ENCODE assay signal across 8 cellular contexts in the genomic region with DNA sequence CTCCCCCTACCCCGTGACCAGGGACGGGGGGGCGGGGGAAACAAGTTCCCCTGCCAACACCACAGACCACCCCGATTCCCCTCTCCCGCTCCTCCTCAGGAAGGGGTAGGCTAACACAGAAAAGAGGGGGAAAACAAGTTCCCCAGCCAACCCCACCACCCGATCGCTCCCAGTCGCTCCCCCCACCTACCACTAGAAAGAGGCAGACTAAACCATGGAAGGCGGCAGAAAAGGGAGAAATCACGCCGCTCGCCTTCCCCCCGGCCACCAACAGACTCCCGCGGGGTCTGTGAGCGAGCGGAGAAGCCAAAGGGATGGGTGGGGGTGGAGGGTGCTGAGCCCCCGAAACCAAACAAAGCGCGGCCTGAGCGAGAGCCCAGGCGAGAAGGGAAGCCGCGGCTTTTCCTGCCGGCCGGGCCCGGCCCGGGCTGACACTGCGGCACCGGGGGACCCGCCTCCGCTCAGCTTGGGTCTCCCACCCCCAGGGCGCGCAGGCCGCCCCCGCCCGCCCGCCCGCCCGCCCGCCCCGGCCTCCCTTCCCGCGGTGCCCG. TPM values are rescaled to one million over a fixed set of nuclear protein-coding genes. Genes with fewer than 3 reads are reported as not detected.
DNase-seq lines count a peak whose midpoint lies in the region; ATAC-seq, FAIRE-seq and TF ChIP-seq lines count a peak whose summit lies in the region.

No MANE protein-coding gene starts in this region.

- peaks cover 58% of the 10 kb centered on the region for H3K79me2 ChIP-seq in GM12878 (ENCODE audit: control insufficient read depth, insufficient read depth, low read length)

- RAD21 ChIA-PET in GM12878 (lab: Charles Lee; ENCODE audit: unreplicated experiment), result no interaction called here

- H2AFZ ChIP-seq in GM12878 (ENCODE audit: control insufficient read depth, low read depth, low read length), result peak overlapping the region; percentile 19

- peak overlapping the region; percentile 95 for H3K9ac ChIP-seq in GM12878 (ENCODE audit: control insufficient read depth, insufficient read depth, low read length)

- H3K27me3 ChIP-seq in GM12878 (replicated peaks in 1 of 2; ENCODE audit: control insufficient read depth in 2 of 2, insufficient read depth in 2 of 2, low read length in 1 of 2), result no peaks in the 10 kb centered on the region
- H3K27me3 ChIP-seq in small intestine (ENCODE audit: control insufficient read depth in 2 of 2, insufficient read depth in 2 of 2, low read length in 2 of 2), result no peaks in the 10 kb centered on the region

- in situ Hi-C loops in GM12878 (cut with MboI), result loop anchor here (10.0 kb wide), 1 partner anchor 430 kb away; no protein-coding TSS in a partner anchor

- peaks cover 3% of the 10 kb centered on the region; the same call in 1 of the 2 replicates for H4K20me1 ChIP-seq in GM12878 (ENCODE audit: control insufficient read depth, insufficient read depth)

- ATAC-seq in GM21723 (IDR thresholded peaks at IDR 0.05; ENCODE audit: unreplicated experiment) (peak; percentile 12), GM12878 (peak; percentile 2), HG03108 (IDR thresholded peaks at IDR 0.05; ENCODE audit: unreplicated experiment) (no peak)

- intact Hi-C loops in GM12878 (cut with micrococcal nuclease; ENCODE audit: unreplicated experiment), result loop anchor here (5.0 kb wide), 1 partner anchor 512 kb away; no protein-coding TSS in a partner anchor

- no peak for TF ChIP-seq EP300 in GM12878 (IDR thresholded peaks at IDR 0.05; ENCODE audit: borderline replicate concordance in 1 of 2, control insufficient read depth in 1 of 2, low read depth in 2 of 2, low read length in 2 of 2)

- CTCF ChIA-PET in RWPE1 (lab: Yijun Ruan, JAX), result no interaction called here
- CTCF ChIA-PET in GM12878 (lab: Yijun Ruan, JAX), result no interaction called here

- TF ChIP-seq RAD21 in GM12878 (IDR thresholded peaks at IDR 0.05; ENCODE audit: insufficient read depth, low read depth, low read length), result no peak

- WGBS in GM12878 (ENCODE audit: insufficient coverage, insufficient replicate concordance, low lambda C conversion rate, missing lambda C conversion rate), result 2% methylated on average over 18 of the region's 45 CpGs
- 0 to 1% (median 0%) methylated on average over 20 to 45 of the region's 45 CpGs for WGBS in small intestine, 3 donors

- TF ChIP-seq POLR2A in GM12878 (IDR thresholded peaks at IDR 0.05; ENCODE audit: low read depth, low read length), result no peak

- H3K4me3 ChIP-seq in GM12878 (peak overlapping the region; percentile 88), small intestine (ENCODE audit: low read depth in 1 of 2, low read length in 2 of 2) (peak overlapping the region; percentile 80 to 100)

- H3K27ac ChIP-seq in RWPE1, result peak overlapping the region; percentile 99
- peak overlapping the region; percentile 95 for H3K27ac ChIP-seq in GM12878 (ENCODE audit: control insufficient read depth, insufficient read depth)
- peak overlapping the region; percentile 87 to 99 for H3K27ac ChIP-seq in small intestine (ENCODE audit: low read depth in 1 of 2, low read length in 1 of 2)

- no peak for FAIRE-seq in GM12878 (lab: Jason Lieb, UNC)
- FAIRE-seq in small intestine (lab: Jason Lieb, UNC), result no peak

- SMC1A ChIA-PET in GM12878 (lab: Charles Lee; ENCODE audit: uncharacterized antibody, unreplicated experiment), result no interaction called here

- H3K36me3 ChIP-seq in GM12878 (ENCODE audit: control insufficient read depth in 2 of 2, insufficient read depth in 2 of 2, low read length in 1 of 2), result no peaks in the 10 kb centered on the region; a peak in 1 of 4 replicates
- H3K36me3 ChIP-seq in small intestine (ENCODE audit: control insufficient read depth in 2 of 2, insufficient read depth in 2 of 2, low read length in 2 of 2), result no peaks in the 10 kb centered on the region

- POLR2A ChIA-PET in RWPE1 (lab: Yijun Ruan, JAX; ENCODE audit: low non-redundant PET) (no interaction called here), GM12878 (lab: Charles Lee) (no interaction called here)

- H3K9me3 ChIP-seq in GM12878 (replicated peaks; ENCODE audit: control insufficient read depth, insufficient read depth, low read length) (no peaks in the 10 kb centered on the region), small intestine (ENCODE audit: control insufficient read depth, low read depth) (no peaks in the 10 kb centered on the region)

- no TSS peak for BruUV-seq in GM12878 (replicated peaks; lab: Mats Ljungman, UMichigan)

- no peak for TF ChIP-seq CTCF in RWPE1 (conservative IDR thresholded peaks at IDR 0.05; ENCODE audit: low read depth)
- no peak for TF ChIP-seq CTCF in GM12878 (IDR thresholded peaks at IDR 0.05 in 2 of 3, conservative IDR thresholded peaks at IDR 0.05 in 1 of 3; ENCODE audit: control insufficient read depth in 2 of 3, extremely low read depth in 1 of 3, insufficient read depth in 1 of 3, low read depth in 3 of 3, low read length in 3 of 3)

- peak; percentile 43 for DNase-seq in D341Med (ENCODE audit: low spot score)
- peak; percentile 8 for DNase-seq in RWPE1 (ENCODE audit: low spot score)
- DNase-seq in GM12878 (ENCODE audit: low read depth, low spot score), result no peak
- DNase-seq in iPS-NIHi11 (ENCODE audit: low spot score), result peak; percentile 36
- DNase-seq in small intestine, result peak; percentile 14
- DNase-seq in cerebellar nuclear complex (lab: John Stamatoyannopoulos, UW), result no peak

- H3K4me1 ChIP-seq in GM12878 (ENCODE audit: control insufficient read depth, insufficient read depth, low read length) (peaks cover 4% of the 10 kb centered on the region), small intestine (ENCODE audit: control insufficient read depth in 2 of 2, insufficient read depth in 1 of 2, low read depth in 1 of 2, low read length in 1 of 2) (no peaks in the 10 kb centered on the region)

- no peak overlapping the region for H3K4me2 ChIP-seq in GM12878 (ENCODE audit: control insufficient read depth, insufficient read depth)

TF ChIP-seq in GM12878, 131 proteins besides CTCF, POLR2A, EP300 and RAD21 (continues in another document):
- TF ChIP-seq EGR1 (IDR thresholded peaks at IDR 0.05; ENCODE audit: borderline replicate concordance in 1 of 2, low read depth in 2 of 2, low read length in 2 of 2), result peak in 1 of 2 experiments; percentile 69; a peak in 2 of 3 replicates
- TF ChIP-seq TARDBP (IDR thresholded peaks at IDR 0.05; ENCODE audit: borderline replicate concordance), result no peak
- TF ChIP-seq, protein P1, sequence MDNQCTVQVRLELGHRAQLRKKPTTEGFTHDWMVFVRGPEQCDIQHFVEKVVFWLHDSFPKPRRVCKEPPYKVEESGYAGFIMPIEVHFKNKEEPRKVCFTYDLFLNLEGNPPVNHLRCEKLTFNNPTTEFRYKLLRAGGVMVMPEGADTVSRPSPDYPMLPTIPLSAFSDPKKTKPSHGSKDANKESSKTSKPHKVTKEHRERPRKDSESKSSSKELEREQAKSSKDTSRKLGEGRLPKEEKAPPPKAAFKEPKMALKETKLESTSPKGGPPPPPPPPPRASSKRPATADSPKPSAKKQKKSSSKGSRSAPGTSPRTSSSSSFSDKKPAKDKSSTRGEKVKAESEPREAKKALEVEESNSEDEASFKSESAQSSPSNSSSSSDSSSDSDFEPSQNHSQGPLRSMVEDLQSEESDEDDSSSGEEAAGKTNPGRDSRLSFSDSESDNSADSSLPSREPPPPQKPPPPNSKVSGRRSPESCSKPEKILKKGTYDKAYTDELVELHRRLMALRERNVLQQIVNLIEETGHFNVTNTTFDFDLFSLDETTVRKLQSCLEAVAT (IDR thresholded peaks at IDR 0.05), result peak; percentile 61; the same call in 1 of the 2 replicates
- 0 out of 2 replicates have a peak, but pooled peaks have one; percentile 24 for TF ChIP-seq IKZF1 (conservative IDR thresholded peaks at IDR 0.05)
- no peak for TF ChIP-seq STAT3 (IDR thresholded peaks at IDR 0.05; ENCODE audit: low read depth, low read length)
- 0 out of 2 replicates have a peak, but pooled peaks have one; percentile 15 for TF ChIP-seq ATF3 (IDR thresholded peaks at IDR 0.05; ENCODE audit: borderline replicate concordance, extremely low read depth, low read depth, low read length)
- TF ChIP-seq IRF5 (IDR thresholded peaks at IDR 0.05; ENCODE audit: borderline replicate concordance), result no peak
- no peak for TF ChIP-seq CHD2 (IDR thresholded peaks at IDR 0.05; ENCODE audit: borderline replicate concordance, low read depth, low read length)

RNA-seq across cellular contexts. Expression of gene FBXO11, which starts 1.3 kb away (rescaled TPM):
- 119 and 126 TPM in 2 replicates for total RNA-seq in GM12878 (2013; cell fraction: nucleolus; rRNA removed)
- total RNA-seq in GM12878 (2014; rRNA removed) (20.5 and 27.1 TPM in 2 replicates), GM12878 (2014; rRNA removed; fragmentation: Illumina TruSeq; extraction: Trizol) (25.4 and 29.4 TPM in 2 replicates), GM12878 (2021) (30.6 and 31.6 TPM in 2 replicates)
- polyA plus RNA-seq in GM12878 (2011; ENCODE audit: low read depth), result 8.5 TPM
- polyA plus RNA-seq in GM12878 (2011; rRNA removed) (38.9 and 51.8 TPM in 2 replicates), GM12878 (2014; fragmentation: Illumina TruSeq; extraction: Trizol) (30.9 and 33.2 TPM in 2 replicates), GM12878 (2014; fragmentation: Nextera tagmentation; extraction: Ambion mirVana) (1 to 10 TPM; 7.1 to 8.8 TPM), GM12878 (2014; rRNA removed) (20.3 and 24.5 TPM in 2 replicates), GM12878 (2016; fragmentation: Nextera tagmentation; extraction: Ambion mirVana) (1 to 10 TPM; 5.9 to 9.1 TPM), small intestine (10 to 100 TPM; 19.2 to 25.0 (median 20.7) TPM)
- 21.9 and 28.0 TPM in 2 replicates for polyA plus RNA-seq in GM12878 (2011; cell fraction: cytosol; rRNA removed)
- 79.0 and 79.4 TPM in 2 replicates for polyA plus RNA-seq in GM12878 (2011; cell fraction: nucleus; rRNA removed)
- polyA plus RNA-seq in GM12878 (2012), result 24.7 and 28.8 TPM in 2 replicates
- polyA minus RNA-seq in GM12878 (2011; rRNA and poly(A)+ RNA removed), result 36.1 and 66.3 TPM in 2 replicates
- polyA minus RNA-seq in GM12878 (2011; cell fraction: cytosol; rRNA and poly(A)+ RNA removed), result 15.9 and 21.2 TPM in 2 replicates
- 25.4 and 41.0 TPM in 2 replicates for polyA minus RNA-seq in GM12878 (2011; cell fraction: nucleus; rRNA and poly(A)+ RNA removed)

Comparison
In these comparisons a context has a peak if more than half of its experiments do, and no peak if none do; other contexts are left out.
1. DNase-seq: peak in D341Med (single experiment), RWPE1 (single experiment), iPS-NIHi11 (single experiment) and small intestine (single experiment); none in GM12878 (single experiment) and cerebellar nuclear complex (0 of 2).
2. Peak in every context shown above with its lines, with median percentiles within 50 percentile points of each other: H3K27ac ChIP-seq.